1 cellular context compared by ENCODE assay signal in genomic region chr11:33735426-33736147, GRCh38.
TF ChIP-seq lines count a peak whose summit lies in the region.

No MANE protein-coding gene starts in this region.

TF ChIP-seq in K562, 482 proteins besides CTCF, POLR2A, EP300 and RAD21 (continued from another document):
- TF ChIP-seq ARID4B (CRISPR knock-in tag; IDR thresholded peaks at IDR 0.05) (0 out of 2 replicates have a peak, but pooled peaks have one; percentile 19), CBFA2T2 (conservative IDR thresholded peaks at IDR 0.05) (no peak), SRSF9 (IDR thresholded peaks at IDR 0.05; ENCODE audit: borderline replicate concordance, low read depth, low read length) (no peak), BRF1 (IDR thresholded peaks at IDR 0.05; ENCODE audit: borderline replicate concordance, extremely low read depth, insufficient read length) (no peak)
